Comparison of ENCODE assay signal across 8 cellular contexts in genomic region chrX:107205770-107206696, GRCh38. TPM values are rescaled to one million over a fixed set of nuclear protein-coding genes. Genes with fewer than 3 reads are reported as not detected.
A peak's percentile ranks its signal among the peaks of the same experiment; 100 is the strongest.
DNase-seq lines count a peak whose midpoint lies in the region; ATAC-seq, FAIRE-seq and TF ChIP-seq lines count a peak whose summit lies in the region.

DNAAF6 (plus strand) TSS chrX:107206611; CDS start chrX:107212876, 6,265 bp downstream.
NUP62CL (minus strand) TSS chrX:107206433; CDS start chrX:107175146, 31,287 bp downstream.

- no TSS peak for BruUV-seq in endothelial cell of umbilical vein (replicated peaks; lab: Mats Ljungman, UMichigan)

- no peaks in the 10 kb centered on the region for H3K9me1 ChIP-seq in endothelial cell of umbilical vein (replicated peaks; ENCODE audit: control insufficient read depth, extremely low read depth, insufficient read depth, low read length)

- intact Hi-C loops in endothelial cell of umbilical vein (cut with micrococcal nuclease) = loop anchor here (5.0 kb wide), 1 partner anchor 89 kb away; the partner anchor contains the start of gene RBM41

- H3K79me2 ChIP-seq in endothelial cell of umbilical vein (ENCODE audit: control insufficient read depth, insufficient read depth, low read length) = no peaks in the 10 kb centered on the region

- no peaks in the 10 kb centered on the region for H3K27me3 ChIP-seq in endothelial cell of umbilical vein (ENCODE audit: control insufficient read depth in 2 of 2, insufficient read depth in 2 of 2, low read length in 2 of 2)
- no peaks in the 10 kb centered on the region for H3K27me3 ChIP-seq in mucosa of rectum (ENCODE audit: control insufficient read depth in 2 of 2, insufficient read depth in 2 of 2, low read length in 2 of 2)

- CTCF ChIA-PET in A549 (lab: Yijun Ruan, JAX) (no interaction called here), endothelial cell of umbilical vein (lab: Charles Lee) (no interaction called here)

- H3K4me2 ChIP-seq in A549 (peak within 1 kb of the TSS; percentile 86), endothelial cell of umbilical vein (ENCODE audit: insufficient read depth, low read length) (peak within 1 kb of the TSS; percentile 79)

- POLR2A ChIA-PET in A549 (lab: Yijun Ruan, JAX) (interaction anchor here (0.6 kb wide), 1 partner anchor 15 kb away, joined by 3 read pairs; no protein-coding TSS in a partner anchor), endothelial cell of umbilical vein (lab: Charles Lee) (no interaction called here)

- no peaks in the 10 kb centered on the region for H4K20me1 ChIP-seq in endothelial cell of umbilical vein (replicated peaks; ENCODE audit: control insufficient read depth, extremely low read depth, insufficient read depth, low read length)

- H2AFZ ChIP-seq in endothelial cell of umbilical vein (ENCODE audit: low read depth, low read length) = peak within 1 kb of the TSS; percentile 90

- DNase-seq in A549 (ENCODE audit: low read depth in 1 of 2, low spot score in 1 of 2) = peak; percentile 82 to 89
- DNase-seq in NCI-H524 (lab: John Stamatoyannopoulos, UW) = peak; percentile 85 to 92
- peak; percentile 19 for DNase-seq in activated CD8-positive, alpha-beta memory T cell treated with anti-CD3 and anti-CD28 coated beads, Interleukin-2, amount 50 U/mL, for 1 hour (ENCODE audit: extremely low read depth)
- DNase-seq in endothelial cell of umbilical vein (ENCODE audit: low read depth, low spot score) = peak; percentile 14
- peak; percentile 39 to 45 for DNase-seq in stimulated activated CD8-positive, alpha-beta memory T cell treated with anti-CD3 and anti-CD28 coated beads, Interleukin-7, amount 100 ng/mL, for 4 hours (ENCODE audit: low read depth in 2 of 2)

- no peak for TF ChIP-seq RAD21 in A549 (conservative IDR thresholded peaks at IDR 0.05 in 1 of 2, IDR thresholded peaks at IDR 0.05 in 1 of 2)

- H3K4me3 ChIP-seq in A549 = peak within 1 kb of the TSS; percentile 65
- peak within 1 kb of the TSS; percentile 12 to 52 (median 26) for H3K4me3 ChIP-seq in endothelial cell of umbilical vein (replicated peaks in 1 of 3; ENCODE audit: insufficient read depth in 1 of 3, low read depth in 1 of 3, low read length in 3 of 3)
- H3K4me3 ChIP-seq in mucosa of rectum (ENCODE audit: low read length in 2 of 2) = peak within 1 kb of the TSS; percentile 59 to 74

- FAIRE-seq in A549 (lab: Jason Lieb, UNC) (peak; percentile 99), endothelial cell of umbilical vein (lab: Jason Lieb, UNC) (no peak)

- no peak for TF ChIP-seq CTCF in A549 (IDR thresholded peaks at IDR 0.05)
- TF ChIP-seq CTCF in endothelial cell of umbilical vein (IDR thresholded peaks at IDR 0.05; ENCODE audit: extremely low read depth in 1 of 2, insufficient read depth in 1 of 2, low read depth in 1 of 2, low read length in 2 of 2) = no peak

- dilution Hi-C loops in endothelial cell of umbilical vein (cut with MboI; ENCODE audit: extremely low pct_ligation_motif_present, low sequenced_read_pairs) = no loop called here

- no peaks in the 10 kb centered on the region for H3K9me3 ChIP-seq in A549
- no peaks in the 10 kb centered on the region for H3K9me3 ChIP-seq in endothelial cell of umbilical vein (replicated peaks; ENCODE audit: control insufficient read depth, insufficient read depth, low read length)
- no peaks in the 10 kb centered on the region for H3K9me3 ChIP-seq in mucosa of rectum (ENCODE audit: control insufficient read depth in 2 of 2, low read length in 2 of 2)

- H3K4me1 ChIP-seq in A549 = no peaks in the 10 kb centered on the region
- peaks cover 6% of the 10 kb centered on the region for H3K4me1 ChIP-seq in endothelial cell of umbilical vein (ENCODE audit: control insufficient read depth, extremely low read depth, insufficient read depth, low read length)
- no peaks in the 10 kb centered on the region for H3K4me1 ChIP-seq in mucosa of rectum (ENCODE audit: control insufficient read depth in 2 of 2, insufficient read depth in 2 of 2, low read length in 2 of 2)

- H3K36me3 ChIP-seq in endothelial cell of umbilical vein (ENCODE audit: control insufficient read depth in 2 of 2, extremely low read depth in 1 of 2, insufficient read depth in 2 of 2, low read length in 2 of 2) = no peaks in the 10 kb centered on the region
- H3K36me3 ChIP-seq in mucosa of rectum (ENCODE audit: control insufficient read depth in 2 of 2, insufficient read depth in 2 of 2, low read length in 2 of 2) = no peaks in the 10 kb centered on the region

- TF ChIP-seq EP300 in A549 (IDR thresholded peaks at IDR 0.05) = no peak

- ATAC-seq in A549 = peak; percentile 97 to 98
- peak; percentile 96 for ATAC-seq in GM19023 (IDR thresholded peaks at IDR 0.05; ENCODE audit: unreplicated experiment)
- ATAC-seq in HG03280 (IDR thresholded peaks at IDR 0.05; ENCODE audit: unreplicated experiment) = peak; percentile 96

- WGBS in A549 (ENCODE audit: missing lambda C conversion rate) = 3% methylated on average over 47 of the region's 66 CpGs

- TF ChIP-seq POLR2A in A549 (IDR thresholded peaks at IDR 0.05; ENCODE audit: low read length) (peak; percentile 28), endothelial cell of umbilical vein (IDR thresholded peaks at IDR 0.05; ENCODE audit: low read depth, low read length) (no peak)

- H3K9ac ChIP-seq in endothelial cell of umbilical vein (replicated peaks; ENCODE audit: extremely low read depth, insufficient read depth, low read length) = peak within 1 kb of the TSS; percentile 16
- peak within 1 kb of the TSS; percentile 33 to 52 for H3K9ac ChIP-seq in mucosa of rectum (ENCODE audit: low read depth in 1 of 2, low read length in 2 of 2)

- peak within 1 kb of the TSS; percentile 57 to 76 for H3K27ac ChIP-seq in A549
- no peak within 1 kb of the TSS for H3K27ac ChIP-seq in endothelial cell of umbilical vein (ENCODE audit: insufficient read depth, low read depth, low read length)
- H3K27ac ChIP-seq in mucosa of rectum (ENCODE audit: low read depth in 2 of 2, low read length in 2 of 2) = no peak within 1 kb of the TSS

TF ChIP-seq in A549, 52 proteins besides CTCF, POLR2A, EP300 and RAD21 (continues in another document):
- no peak for TF ChIP-seq PBX3 (IDR thresholded peaks at IDR 0.05)

TF ChIP-seq in endothelial cell of umbilical vein, 7 proteins besides CTCF, POLR2A, EP300 and RAD21:
- TF ChIP-seq FOS (IDR thresholded peaks at IDR 0.05; ENCODE audit: borderline replicate concordance, insufficient read depth, low read length) (no peak), POLR2AphosphoS5 (IDR thresholded peaks at IDR 0.05; ENCODE audit: insufficient read depth, low read depth, low read length) (no peak), MYC (IDR thresholded peaks at IDR 0.05; ENCODE audit: low read depth, low read length) (no peak), JUN (IDR thresholded peaks at IDR 0.05; ENCODE audit: borderline replicate concordance, insufficient read depth, insufficient read length, low read depth) (no peak), GATA2 (IDR thresholded peaks at IDR 0.05; ENCODE audit: insufficient read depth, insufficient read length, low read depth, low read length) (no peak), MAX (IDR thresholded peaks at IDR 0.05; ENCODE audit: insufficient read depth, insufficient read length) (no peak), EZH2 (IDR thresholded peaks at IDR 0.05; ENCODE audit: borderline replicate concordance, low read depth, low read length, severe bottlenecking) (no peak)
TF ChIP-seq in endothelial cell of umbilical vein: peak in this region for 0.

RNA-seq across cellular contexts. Expression of gene DNAAF6, which starts in this region (rescaled TPM):
- polyA plus RNA-seq in A549 (2011; rRNA removed) = not detected in 2 replicates
- not detected in 2 replicates for polyA plus RNA-seq in A549 (2012; cell fraction: cytosol; rRNA removed)
- polyA plus RNA-seq in A549 (2012; cell fraction: nucleus; rRNA removed) = not detected in 2 replicates
- not detected in 3 replicates for polyA plus RNA-seq in A549 (2017; fragmentation: RNase III; extraction: RNeasy Plus Mini Kit Qiagen cat#74134 plus additional on column Dnase treatment)
- not detected in 2 replicates for polyA minus RNA-seq in A549 (2011; rRNA and poly(A)+ RNA removed)
- total RNA-seq in endothelial cell of umbilical vein = not detected in 2 replicates
- not detected in 2 replicates for polyA plus RNA-seq in endothelial cell of umbilical vein
- polyA plus RNA-seq in endothelial cell of umbilical vein (2011; cell fraction: cytosol; rRNA removed) = not detected in 2 replicates
- not detected in 2 replicates for polyA plus RNA-seq in endothelial cell of umbilical vein (2011; cell fraction: nucleus; rRNA removed)
- not detected in 2 replicates for polyA plus RNA-seq in endothelial cell of umbilical vein (2012)
- not detected in 2 replicates for polyA minus RNA-seq in endothelial cell of umbilical vein
- not detected for polyA minus RNA-seq in endothelial cell of umbilical vein (2011; cell fraction: cytosol; rRNA and poly(A)+ RNA removed)
- polyA minus RNA-seq in endothelial cell of umbilical vein (2011; cell fraction: nucleus; rRNA and poly(A)+ RNA removed) = not detected in 2 replicates

RNA-seq across cellular contexts. Expression of gene NUP62CL, which starts in this region (rescaled TPM):
- polyA plus RNA-seq in A549 (2011; rRNA removed) (30.1 and 37.6 TPM in 2 replicates), A549 (2017; fragmentation: RNase III; extraction: RNeasy Plus Mini Kit Qiagen cat#74134 plus additional on column Dnase treatment) (12.5 to 15.8 TPM (median 14.1 TPM) in 3 replicates), endothelial cell of umbilical vein (not detected in 2 replicates)
- 18.0 and 20.6 TPM in 2 replicates for polyA plus RNA-seq in A549 (2012; cell fraction: cytosol; rRNA removed)
- 18.4 and 37.1 TPM in 2 replicates for polyA plus RNA-seq in A549 (2012; cell fraction: nucleus; rRNA removed)
- 22.5 and 25.2 TPM in 2 replicates for polyA minus RNA-seq in A549 (2011; rRNA and poly(A)+ RNA removed)
- not detected in 2 replicates for total RNA-seq in endothelial cell of umbilical vein
- polyA plus RNA-seq in endothelial cell of umbilical vein (2011; cell fraction: cytosol; rRNA removed) = not detected in 2 replicates
- 0.24 TPM in 1 of 2 replicates, not detected in the other for polyA plus RNA-seq in endothelial cell of umbilical vein (2011; cell fraction: nucleus; rRNA removed)
- polyA plus RNA-seq in endothelial cell of umbilical vein (2012) = not detected in 2 replicates
- polyA minus RNA-seq in endothelial cell of umbilical vein = 0.40 and 0.41 TPM in 2 replicates
- polyA minus RNA-seq in endothelial cell of umbilical vein (2011; cell fraction: cytosol; rRNA and poly(A)+ RNA removed) = 6.0 TPM
- polyA minus RNA-seq in endothelial cell of umbilical vein (2011; cell fraction: nucleus; rRNA and poly(A)+ RNA removed) = not detected in 2 replicates

Comparison
In these comparisons a context has a peak if more than half of its experiments do, and no peak if none do; other contexts are left out.
1. RNA of gene NUP62CL (polyA plus RNA-seq): 12.5 to 37.6 TPM in A549; 0.24 TPM in endothelial cell of umbilical vein; every median in the first group is over 10 times any median in the second.
2. DNase-seq: peak in every context shown above with its lines; median percentile 88 in NCI-H524; 86 in A549; 42 in stimulated activated CD8-positive, alpha-beta memory T cell treated with anti-CD3 and anti-CD28 coated beads, Interleukin-7, amount 100 ng/mL, for 4 hours; 19 in activated CD8-positive, alpha-beta memory T cell treated with anti-CD3 and anti-CD28 coated beads, Interleukin-2, amount 50 U/mL, for 1 hour; 14 in endothelial cell of umbilical vein.
3. H3K27ac ChIP-seq: peak in A549 (2 of 2); none in endothelial cell of umbilical vein (single experiment) and mucosa of rectum (0 of 2).
4. Peak in every context shown above with its lines, with median percentiles within 50 percentile points of each other: ATAC-seq and H3K4me3 ChIP-seq.